11 cellular contexts compared by ENCODE assay signal in the genomic region with DNA sequence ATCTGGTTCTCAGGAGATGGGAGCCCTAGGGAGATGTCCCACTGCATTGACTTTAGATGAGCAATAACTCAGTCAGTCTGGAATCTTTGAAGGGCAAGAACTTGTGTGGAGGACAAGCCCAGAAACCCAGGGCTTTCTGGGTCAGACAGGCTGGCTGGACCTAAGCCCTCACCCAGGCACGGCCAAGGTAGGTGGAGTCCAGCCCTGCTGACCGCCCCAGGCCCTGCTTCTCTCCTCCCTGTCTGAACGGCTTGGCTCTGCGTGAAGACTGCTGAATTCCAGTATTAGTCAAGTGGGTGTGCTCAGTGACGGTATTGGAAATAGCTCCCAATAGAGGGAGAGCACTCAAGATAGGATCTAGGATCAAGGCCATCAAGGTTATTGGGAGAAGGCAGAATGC. TPM values are rescaled to one million over a fixed set of nuclear protein-coding genes. Genes with fewer than 3 reads are reported as not detected.
DNase-seq lines count a peak whose midpoint lies in the region; ATAC-seq and TF ChIP-seq lines count a peak whose summit lies in the region.
"Had no signal": no experiment of that assay in that cellular context is flagged by ENCODE, and none has a peak within 500 bp of the region (broad histone marks: within the 10 kb centered on the region; RNA-seq: fewer than 3 reads in every experiment).

No MANE protein-coding gene starts in this region.

- no peaks in the 10 kb centered on the region for H3K9me2 ChIP-seq in GM23248 (ENCODE audit: insufficient read depth)

- H4K20me1 ChIP-seq in GM23248 (ENCODE audit: insufficient read depth), result no peaks in the 10 kb centered on the region

- intact Hi-C loops in spleen (cut with DNase I; ENCODE audit: low total_unique reads), result loop anchor here (5.0 kb wide), 1 partner anchor 97 kb away; a partner anchor contains a TSS

- ATAC-seq in left lobe of liver (peak; percentile 93), HG03175 (IDR thresholded peaks at IDR 0.05; ENCODE audit: unreplicated experiment) (no peak), HG02852 (IDR thresholded peaks at IDR 0.05; ENCODE audit: unreplicated experiment) (no peak)

- no peak overlapping the region for H2AFZ ChIP-seq in GM23248

- no peak overlapping the region for H3K4me3 ChIP-seq in GM23248
- no peak overlapping the region for H3K4me3 ChIP-seq in cardiac fibroblast (replicated peaks in 1 of 2; ENCODE audit: low read depth in 2 of 2, low read length in 2 of 2)
- H3K4me3 ChIP-seq in spleen, result peak overlapping the region in 2 of 8 donors; percentile 54 to 73

- peak; percentile 94 for DNase-seq in GM23248
- peak; percentile 67 to 72 for DNase-seq in cardiac fibroblast (ENCODE audit: low read depth in 2 of 2)
- peak; percentile 77 for DNase-seq in left lobe of liver (ENCODE audit: low spot score)
- DNase-seq in spleen, result no peak
- DNase-seq in HPDE6-E6E7 (ENCODE audit: extremely low spot score), result no peak
- DNase-seq in ecto neural progenitor cell (ENCODE audit: low spot score), result no peak
- DNase-seq: Karpas-422, NCI-H748 treated with DMSO at 0.1 percent for 48 hours, occipital lobe had no signal

- H3K4me2 ChIP-seq in GM23248 (ENCODE audit: unreplicated experiment), result peak overlapping the region; percentile 71

- H3K36me3 ChIP-seq in GM23248 (ENCODE audit: low read depth) (no peaks in the 10 kb centered on the region), spleen (peaks cover 0 to 39% (median 6%) of the 10 kb centered on the region in 6 donors)

- in situ Hi-C loops in GM23248 (cut with MboI), result no loop called here

- H3K4me1 ChIP-seq in GM23248 (ENCODE audit: insufficient read depth) (peaks cover 37% of the 10 kb centered on the region), spleen (peaks cover 45 to 94% (median 74%) of the 10 kb centered on the region in 6 donors)

- TF ChIP-seq CTCF in cardiac fibroblast (IDR thresholded peaks at IDR 0.05; ENCODE audit: low read depth, low read length) (no peak), spleen (IDR thresholded peaks at IDR 0.05 in 8 of 11, conservative IDR thresholded peaks at IDR 0.05 in 3 of 11) (no peak)

- peak overlapping the region; percentile 64 for H3K27ac ChIP-seq in GM23248
- H3K27ac ChIP-seq in spleen, result peak overlapping the region in 7 of 8 donors; percentile 21 to 89 (median 82)

- 5% methylated on average over 5 of the region's 5 CpGs for WGBS in GM23248 (ENCODE audit: low coverage in 1 of 2, low lambda C conversion rate in 2 of 2, missing lambda C conversion rate in 2 of 2), 2 experiments
- 65 to 82% (median 75%) methylated on average over 5 of the region's 5 CpGs for WGBS in spleen, 5 donors

- H3K79me2 ChIP-seq in GM23248 (ENCODE audit: insufficient read depth), result no peaks in the 10 kb centered on the region

- TF ChIP-seq POLR2A in spleen (IDR thresholded peaks at IDR 0.05), result no peak

- H3K9ac ChIP-seq in GM23248, result peak overlapping the region; percentile 41

- no peaks in the 10 kb centered on the region for H3K9me3 ChIP-seq in GM23248 (ENCODE audit: low read depth)
- no peaks in the 10 kb centered on the region for H3K9me3 ChIP-seq in spleen

- peaks cover 29% of the 10 kb centered on the region for H3F3A ChIP-seq in GM23248 (ENCODE audit: insufficient read depth)

- H3K27me3 ChIP-seq in GM23248 (replicated peaks; ENCODE audit: insufficient read depth) (no peaks in the 10 kb centered on the region), spleen (replicated peaks in 1 of 7) (no peaks in the 10 kb centered on the region)

RNA-seq across cellular contexts. Expression of a gene that starts 6.1 kb away (rescaled TPM):
- not detected in 2 replicates for total RNA-seq in GM23248 (2014; rRNA removed; shearing (Covaris generic))
- not detected in 2 replicates for polyA plus RNA-seq in GM23248 (2016; fragmentation: Nextera tagmentation; extraction: Ambion mirVana)
- 0.08 TPM for total RNA-seq in left lobe of liver
- total RNA-seq in spleen, result 10 to 100 TPM; 25.0 to 66.6 (median 33.2) TPM
- polyA plus RNA-seq in spleen, result 10 to 100 TPM; 35.4 to 50.7 (median 39.6) TPM
- total RNA-seq: occipital lobe had no signal

RNA-seq across cellular contexts. Expression of a gene that starts 35.9 kb away (rescaled TPM):
- total RNA-seq in GM23248 (2014; rRNA removed; shearing (Covaris generic)), result 13.9 and 17.6 TPM in 2 replicates
- polyA plus RNA-seq in GM23248 (2016; fragmentation: Nextera tagmentation; extraction: Ambion mirVana) (7.2 TPM in 2 replicates), spleen (10 to 100 TPM in 1 of 3 donors, 1 to 10 TPM in 2; 2.5 to 14.2 (median 2.6) TPM)
- total RNA-seq in left lobe of liver (24.7 TPM), spleen (10 to 100 TPM; 19.8 to 58.0 (median 39.0) TPM)

Comparison
In these comparisons a context has a peak if more than half of its experiments do, and no peak if none do; other contexts are left out.
1. DNase-seq: peak in GM23248 (single experiment), cardiac fibroblast (2 of 2) and left lobe of liver (single experiment); none in spleen (single experiment), HPDE6-E6E7 (single experiment) and ecto neural progenitor cell (single experiment).
2. RNA of a gene that starts 6.1 kb away (total RNA-seq): 25.0 to 66.6 TPM in spleen; 0.08 TPM in left lobe of liver (single experiment) and not detected in GM23248; every median in the first group is over 10 times any median in the second.